ENCODE assay signal across 24 cellular contexts in genomic region chr18:56286775-56287174, GRCh38.
DNase-seq lines count a peak whose midpoint lies in the region; ATAC-seq, FAIRE-seq and TF ChIP-seq lines count a peak whose summit lies in the region.
"Had no signal": no experiment of that assay in that cellular context is flagged by ENCODE, and none has a peak within 500 bp of the region (broad histone marks: within the 10 kb centered on the region; RNA-seq: fewer than 3 reads in every experiment).

No MANE protein-coding gene starts in this region.

- no peak overlapping the region for H3K4me3 ChIP-seq in AG04450 (ENCODE audit: low read depth, low read length)
- no peak overlapping the region for H3K4me3 ChIP-seq in GM23338
- no peak overlapping the region for H3K4me3 ChIP-seq in astrocyte of the spinal cord (ENCODE audit: low read depth, low read length)
- H3K4me3 ChIP-seq in fibroblast of villous mesenchyme (ENCODE audit: low read depth, low read length), result no peak overlapping the region
- H3K4me3 ChIP-seq in effector memory CD4-positive, alpha-beta T cell (ENCODE audit: insufficient read depth, low read depth, low read length, poor library complexity, severe bottlenecking), result no peak overlapping the region
- H3K4me3 ChIP-seq: adrenal gland, colonic mucosa, right lobe of liver, vagina had no signal

- no peak for FAIRE-seq in GM12891 (lab: Jason Lieb, UNC)

- no peaks in the 10 kb centered on the region for H3K9me3 Mint-ChIP-seq in GM23338
- H3K9me3 Mint-ChIP-seq: activated CD4-positive, alpha-beta memory T cell treated with anti-CD3 and anti-CD28 coated beads, Interleukin-2, amount 10 ng/mL, durations not matched to agents 7 days and 5 days; activated T-cell treated with anti-CD3 and anti-CD28 coated beads, Interleukin-2, amount 50 U/mL, for 72 hours had no signal

- H3K4me3 Mint-ChIP-seq in GM23338, result no peak overlapping the region
- H3K4me3 Mint-ChIP-seq: activated CD4-positive, alpha-beta memory T cell treated with anti-CD3 and anti-CD28 coated beads, Interleukin-2, amount 10 ng/mL, durations not matched to agents 7 days and 5 days; activated T-cell treated with anti-CD3 and anti-CD28 coated beads, Interleukin-2, amount 50 U/mL, for 72 hours; B cell; T-cell had no signal

- H3K4me1 Mint-ChIP-seq in GM23338, result no peaks in the 10 kb centered on the region
- H3K4me1 Mint-ChIP-seq: activated CD4-positive, alpha-beta memory T cell treated with anti-CD3 and anti-CD28 coated beads, Interleukin-2, amount 10 ng/mL, durations not matched to agents 7 days and 5 days; T-cell had no signal

- H3K9me2 ChIP-seq in GM23338 (ENCODE audit: insufficient read depth), result peaks cover 12% of the 10 kb centered on the region

- no peaks in the 10 kb centered on the region for H4K20me1 ChIP-seq in GM23338 (replicated peaks; ENCODE audit: insufficient read depth)

- H3K9me3 ChIP-seq in AG04450 (ENCODE audit: control insufficient read depth, insufficient read depth, low read length), result no peaks in the 10 kb centered on the region
- H3K9me3 ChIP-seq in effector memory CD4-positive, alpha-beta T cell (ENCODE audit: control insufficient read depth, low read length), result no peaks in the 10 kb centered on the region
- H3K9me3 ChIP-seq: adrenal gland, colonic mucosa, neutrophil, right lobe of liver, vagina had no signal

- TF ChIP-seq POLR2A in GM12891 (IDR thresholded peaks at IDR 0.05; ENCODE audit: low read depth, low read length), result no peak

- in situ Hi-C loops in astrocyte of the spinal cord (cut with HindIII; ENCODE audit: low sequenced_read_pairs), result no loop called here

- H3K27me3 ChIP-seq in AG04450 (ENCODE audit: control insufficient read depth, insufficient read depth, low read length) (no peaks in the 10 kb centered on the region), GM23338 (ENCODE audit: insufficient read depth) (no peaks in the 10 kb centered on the region)
- no peaks in the 10 kb centered on the region for H3K27me3 ChIP-seq in effector memory CD4-positive, alpha-beta T cell (replicated peaks; ENCODE audit: control insufficient read depth, insufficient read depth, low read length, poor library complexity, severe bottlenecking)
- H3K27me3 ChIP-seq: adrenal gland, colonic mucosa, neutrophil, right lobe of liver, vagina had no signal

- CTCF ChIA-PET in AG04450 (lab: Charles Lee), result no interaction called here

- H3K36me3 Mint-ChIP-seq in GM23338 (ENCODE audit: low read depth), result no peaks in the 10 kb centered on the region
- H3K36me3 Mint-ChIP-seq: T-cell had no signal

- no peaks in the 10 kb centered on the region for H3K27me3 Mint-ChIP-seq in GM23338 (ENCODE audit: insufficient read depth, low read depth, poor library complexity)
- H3K27me3 Mint-ChIP-seq: activated CD4-positive, alpha-beta memory T cell treated with anti-CD3 and anti-CD28 coated beads, Interleukin-2, amount 10 ng/mL, durations not matched to agents 7 days and 5 days; B cell; T-cell had no signal

- TF ChIP-seq CTCF in AG04450 (IDR thresholded peaks at IDR 0.05; ENCODE audit: low read depth, low read length), result no peak
- no peak for TF ChIP-seq CTCF in GM23338 (conservative IDR thresholded peaks at IDR 0.05; ENCODE audit: low read depth in 2 of 2)
- TF ChIP-seq CTCF in astrocyte of the spinal cord (IDR thresholded peaks at IDR 0.05; ENCODE audit: low read depth, low read length), result no peak
- no peak for TF ChIP-seq CTCF in fibroblast of villous mesenchyme (IDR thresholded peaks at IDR 0.05; ENCODE audit: insufficient read depth, low read depth, low read length)

- H3K27ac ChIP-seq in AG04450 (ENCODE audit: low read depth, low read length), result no peak overlapping the region
- H3K27ac ChIP-seq in GM23338 (ENCODE audit: low read depth), result no peak overlapping the region
- no peak overlapping the region for H3K27ac ChIP-seq in effector memory CD4-positive, alpha-beta T cell (ENCODE audit: insufficient read depth, low read length, poor library complexity, severe bottlenecking)
- H3K27ac ChIP-seq: adrenal gland, colonic mucosa, neutrophil, right lobe of liver, vagina, VCaP had no signal

- no peaks in the 10 kb centered on the region for H3K4me1 ChIP-seq in GM23338 (ENCODE audit: insufficient read depth)
- H3K4me1 ChIP-seq in effector memory CD4-positive, alpha-beta T cell (ENCODE audit: control insufficient read depth, insufficient read depth, low read length, poor library complexity, severe bottlenecking), result no peaks in the 10 kb centered on the region
- H3K4me1 ChIP-seq: adrenal gland, colonic mucosa, right lobe of liver, vagina had no signal

- no peak overlapping the region for H3K27ac Mint-ChIP-seq in GM23338
- H3K27ac Mint-ChIP-seq: activated CD4-positive, alpha-beta memory T cell treated with anti-CD3 and anti-CD28 coated beads, Interleukin-2, amount 10 ng/mL, durations not matched to agents 7 days and 5 days; activated T-cell treated with anti-CD3 and anti-CD28 coated beads, Interleukin-2, amount 50 U/mL, for 72 hours; B cell; T-cell had no signal

- no peaks in the 10 kb centered on the region for H3F3A ChIP-seq in GM23338 (replicated peaks; ENCODE audit: low read depth)

- no peaks in the 10 kb centered on the region for H3K79me2 ChIP-seq in GM23338 (replicated peaks; ENCODE audit: insufficient read depth)

- H3K36me3 ChIP-seq in GM23338 (ENCODE audit: insufficient read depth), result no peaks in the 10 kb centered on the region
- H3K36me3 ChIP-seq in effector memory CD4-positive, alpha-beta T cell (ENCODE audit: control insufficient read depth, insufficient read depth, low read length), result no peaks in the 10 kb centered on the region
- H3K36me3 ChIP-seq: adrenal gland, colonic mucosa, neutrophil, right lobe of liver, vagina had no signal

- H3K4me2 ChIP-seq in GM23338, result no peak overlapping the region

- POLR2A ChIA-PET in AG04450 (lab: Yijun Ruan, JAX), result no interaction called here

- peak; percentile 29 for DNase-seq in AG04450 (ENCODE audit: low read depth, low spot score)
- no peak for DNase-seq in GM23338 (ENCODE audit: low spot score)
- peak; percentile 45 for DNase-seq in astrocyte of the spinal cord (ENCODE audit: low read depth, low spot score)
- DNase-seq in fibroblast of villous mesenchyme (ENCODE audit: low read depth), result peak; percentile 2
- DNase-seq in RKO (ENCODE audit: low spot score), result no peak
- DNase-seq in effector memory CD4-positive, alpha-beta T cell, result no peak
- no peak for DNase-seq in GM12891 (ENCODE audit: insufficient read length, low spot score)
- DNase-seq: activated CD4-positive, alpha-beta memory T cell treated with anti-CD3 and anti-CD28 coated beads, Interleukin-2, amount 10 ng/mL, durations not matched to agents 7 days and 5 days; activated T-cell treated with anti-CD3 and anti-CD28 coated beads, Interleukin-2, amount 50 U/mL, for 72 hours; adrenal gland; colonic mucosa; erythroblast; KBM-7; kidney glomerular epithelial cell; midbrain; NCI-H1105 treated with DMSO at 0.1 percent for 48 hours; NCI-H2171; right lobe of liver; T-cell had no signal

- H2AFZ ChIP-seq in GM23338, result peak overlapping the region; percentile 69; the same call in 1 of the 2 replicates

- no peak for ATAC-seq in GM23338
- ATAC-seq in GM21360 (IDR thresholded peaks at IDR 0.05; ENCODE audit: unreplicated experiment), result no peak
- ATAC-seq: activated T-cell treated with anti-CD3 and anti-CD28 coated beads, Interleukin-2, amount 50 U/mL, for 72 hours; right lobe of liver; T-cell had no signal

TF ChIP-seq in GM12891, 5 proteins besides CTCF, POLR2A, EP300 and RAD21:
- TF ChIP-seq POU2F2 (IDR thresholded peaks at IDR 0.05; ENCODE audit: low read depth, low read length) (no peak), SPI1 (IDR thresholded peaks at IDR 0.05; ENCODE audit: low read depth, low read length) (no peak), PAX5 (IDR thresholded peaks at IDR 0.05; ENCODE audit: insufficient read depth, low read length, severe bottlenecking) (no peak), POLR2AphosphoS5 (IDR thresholded peaks at IDR 0.05; ENCODE audit: low read depth, low read length) (no peak), TAF1 (IDR thresholded peaks at IDR 0.05; ENCODE audit: low read depth, low read length) (no peak)
TF ChIP-seq in GM12891: peak in this region for 0.

Comparison
In these comparisons a context has a peak if more than half of its experiments do, and no peak if none do; other contexts are left out.
1. DNase-seq: peak in AG04450 (single experiment), astrocyte of the spinal cord (single experiment) and fibroblast of villous mesenchyme (single experiment); none in GM23338 (single experiment), RKO (single experiment), effector memory CD4-positive, alpha-beta T cell (0 of 3) and GM12891 (single experiment).